In the genomic region with DNA sequence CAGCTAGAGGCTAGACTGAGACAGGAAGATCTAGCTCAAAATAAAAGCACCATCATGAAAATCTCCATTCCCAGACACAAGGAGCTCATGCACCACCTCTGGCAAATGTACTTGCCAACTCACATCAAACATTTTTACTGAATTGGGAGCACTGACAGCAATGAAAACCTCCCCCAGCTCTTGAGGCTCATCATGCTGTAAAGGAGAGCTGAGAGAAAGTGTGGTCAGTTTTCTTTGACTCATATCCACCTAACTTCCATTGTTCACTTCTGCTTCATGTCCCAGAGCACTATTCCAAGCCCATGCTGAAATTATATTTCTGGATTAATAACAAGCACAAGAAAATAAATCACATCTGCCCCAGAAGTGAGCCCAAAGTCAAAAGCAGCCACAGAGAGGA, we compare ENCODE assay signal across 16 cellular contexts.
DNase-seq lines count a peak whose midpoint lies in the region; ATAC-seq and TF ChIP-seq lines count a peak whose summit lies in the region.
"Had no signal": no experiment of that assay in that cellular context is flagged by ENCODE, and none has a peak within 500 bp of the region (broad histone marks: within the 10 kb centered on the region; RNA-seq: fewer than 3 reads in every experiment).

No MANE protein-coding gene starts in this region.

- TF ChIP-seq CTCF in ascending aorta (IDR thresholded peaks at IDR 0.05), result no peak
- no peak for TF ChIP-seq CTCF in nephron progenitor cell (IDR thresholded peaks at IDR 0.05)

- intact Hi-C loops in ascending aorta (cut with DNase I), result no loop called here
- intact Hi-C loops in posterior vena cava (cut with DNase I), result no loop called here

- peaks cover 33% of the 10 kb centered on the region for H3K4me1 Mint-ChIP-seq in nephron progenitor cell

- no peak overlapping the region for H3K27ac Mint-ChIP-seq in nephron progenitor cell
- H3K27ac Mint-ChIP-seq: activated CD8-positive, alpha-beta T cell treated with anti-CD3 and anti-CD28 coated beads for 36 hours; activated naive CD4-positive, alpha-beta T cell treated with anti-CD3 and anti-CD28 coated beads for 36 hours; natural killer cell treated with Interleukin-12 subunit alpha and Interleukin-12 subunit beta and Interleukin-15 and Interleukin-18, amount 100 ng/mL, for 72 hours; type B pancreatic cell had no signal

- ATAC-seq in HG03045 (IDR thresholded peaks at IDR 0.05; ENCODE audit: unreplicated experiment), result no peak
- ATAC-seq: activated CD8-positive, alpha-beta T cell treated with anti-CD3 and anti-CD28 coated beads for 36 hours; natural killer cell treated with Interleukin-12 subunit alpha and Interleukin-12 subunit beta and Interleukin-15 and Interleukin-18, amount 100 ng/mL, for 72 hours had no signal

- no peaks in the 10 kb centered on the region for H3K27me3 Mint-ChIP-seq in nephron progenitor cell (ENCODE audit: low read depth, poor library complexity)
- H3K27me3 Mint-ChIP-seq: activated CD8-positive, alpha-beta T cell treated with anti-CD3 and anti-CD28 coated beads for 36 hours; natural killer cell treated with Interleukin-12 subunit alpha and Interleukin-12 subunit beta and Interleukin-15 and Interleukin-18, amount 100 ng/mL, for 72 hours; type B pancreatic cell had no signal

- H3K36me3 Mint-ChIP-seq in nephron progenitor cell (ENCODE audit: low read depth), result peaks cover 55% of the 10 kb centered on the region

- H3K4me3 ChIP-seq in ascending aorta, result no peak overlapping the region
- H3K4me3 ChIP-seq: skin epidermis had no signal

- H3K4me3 Mint-ChIP-seq in nephron progenitor cell, result no peak overlapping the region
- H3K4me3 Mint-ChIP-seq: activated CD8-positive, alpha-beta T cell treated with anti-CD3 and anti-CD28 coated beads for 36 hours; activated naive CD4-positive, alpha-beta T cell treated with anti-CD3 and anti-CD28 coated beads for 36 hours; natural killer cell treated with Interleukin-12 subunit alpha and Interleukin-12 subunit beta and Interleukin-15 and Interleukin-18, amount 100 ng/mL, for 72 hours; type B pancreatic cell had no signal

- H3K9me3 Mint-ChIP-seq in nephron progenitor cell, result no peaks in the 10 kb centered on the region
- H3K9me3 Mint-ChIP-seq: activated CD8-positive, alpha-beta T cell treated with anti-CD3 and anti-CD28 coated beads for 36 hours; activated naive CD4-positive, alpha-beta T cell treated with anti-CD3 and anti-CD28 coated beads for 36 hours; natural killer cell treated with Interleukin-12 subunit alpha and Interleukin-12 subunit beta and Interleukin-15 and Interleukin-18, amount 100 ng/mL, for 72 hours had no signal

- no peaks in the 10 kb centered on the region for H3K27me3 ChIP-seq in ascending aorta

- H3K27ac ChIP-seq in ascending aorta, result peak overlapping the region; percentile 47 to 56

- peaks cover 3 to 23% of the 10 kb centered on the region in 2 donors for H3K4me1 ChIP-seq in ascending aorta

- DNase-seq in A172 (ENCODE audit: low spot score) (peak; percentile 40), M059J (ENCODE audit: low read depth) (peak; percentile 81), ascending aorta (ENCODE audit: low spot score in 2 of 2) (no peak), kidney tubule cell (ENCODE audit: low spot score) (peak; percentile 69), NCI-H526 (lab: John Stamatoyannopoulos, UW) (no peak), posterior vena cava (ENCODE audit: low spot score) (no peak), nephron progenitor cell (no peak)
- DNase-seq: ACHN; activated CD8-positive, alpha-beta T cell treated with anti-CD3 and anti-CD28 coated beads for 36 hours; activated naive CD4-positive, alpha-beta T cell treated with anti-CD3 and anti-CD28 coated beads for 36 hours; NCI-H2029; T-helper 2 cell had no signal

- no peaks in the 10 kb centered on the region for H3K9me3 ChIP-seq in ascending aorta

- peaks cover 0 to 7% of the 10 kb centered on the region in 2 donors for H3K36me3 ChIP-seq in ascending aorta

Comparison
In these comparisons a context has a peak if more than half of its experiments do, and no peak if none do; other contexts are left out.
1. DNase-seq: peak in A172 (single experiment), M059J (single experiment) and kidney tubule cell (single experiment); none in ascending aorta (0 of 2), NCI-H526 (0 of 2), posterior vena cava (single experiment) and nephron progenitor cell (single experiment).